Comparison of ENCODE assay signal across 2 cellular contexts in the genomic region with DNA sequence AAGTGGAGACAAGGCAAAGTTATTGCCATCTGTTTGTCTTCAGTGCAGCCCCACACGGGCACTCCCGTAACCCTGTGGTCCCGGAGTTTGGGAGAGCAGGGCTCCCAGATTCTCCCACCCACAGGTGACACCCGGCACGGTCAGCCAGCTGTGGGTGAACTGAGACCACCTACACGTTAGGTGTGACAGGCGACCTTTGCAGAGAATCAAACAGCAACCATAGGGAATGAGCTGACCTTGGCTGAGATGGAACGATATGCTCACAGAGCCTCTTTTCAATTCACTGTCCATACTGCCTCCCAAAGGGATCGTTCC.
TF ChIP-seq lines count a peak whose summit lies in the region.

No MANE protein-coding gene starts in this region.

TF ChIP-seq in HEK293, 187 proteins besides CTCF, POLR2A, EP300 and RAD21 (continued from another document):
- TF ChIP-seq, protein P1, sequence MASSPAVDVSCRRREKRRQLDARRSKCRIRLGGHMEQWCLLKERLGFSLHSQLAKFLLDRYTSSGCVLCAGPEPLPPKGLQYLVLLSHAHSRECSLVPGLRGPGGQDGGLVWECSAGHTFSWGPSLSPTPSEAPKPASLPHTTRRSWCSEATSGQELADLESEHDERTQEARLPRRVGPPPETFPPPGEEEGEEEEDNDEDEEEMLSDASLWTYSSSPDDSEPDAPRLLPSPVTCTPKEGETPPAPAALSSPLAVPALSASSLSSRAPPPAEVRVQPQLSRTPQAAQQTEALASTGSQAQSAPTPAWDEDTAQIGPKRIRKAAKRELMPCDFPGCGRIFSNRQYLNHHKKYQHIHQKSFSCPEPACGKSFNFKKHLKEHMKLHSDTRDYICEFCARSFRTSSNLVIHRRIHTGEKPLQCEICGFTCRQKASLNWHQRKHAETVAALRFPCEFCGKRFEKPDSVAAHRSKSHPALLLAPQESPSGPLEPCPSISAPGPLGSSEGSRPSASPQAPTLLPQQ (tag by site-specific recombination; IDR thresholded peaks at IDR 0.05): no peak
- no peak for TF ChIP-seq ZNF501 (tag by site-specific recombination; IDR thresholded peaks at IDR 0.05)
TF ChIP-seq in HEK293: peak in this region for 1.

TF ChIP-seq in HepG2, 621 proteins besides CTCF, POLR2A, EP300 and RAD21 (continued from another document):
- TF ChIP-seq ZBTB7B (CRISPR knock-in tag; IDR thresholded peaks at IDR 0.05) (0 out of 2 replicates have a peak, but pooled peaks have one; percentile 28), SOX13 (IDR thresholded peaks at IDR 0.05) (no peak), SOX13 (CRISPR knock-in tag; conservative IDR thresholded peaks at IDR 0.05 in 1 of 2, IDR thresholded peaks at IDR 0.05 in 1 of 2) (0 out of 4 replicates have a peak, but pooled peaks of 1 of the 2 experiments have one; percentile 11), POGK (CRISPR knock-in tag; conservative IDR thresholded peaks at IDR 0.05) (0 out of 2 replicates have a peak, but pooled peaks have one; percentile 23), TFAP4 (IDR thresholded peaks at IDR 0.05; ENCODE audit: borderline replicate concordance, low read depth) (no peak), KAT7 (CRISPR knock-in tag; IDR thresholded peaks at IDR 0.05; ENCODE audit: borderline replicate concordance) (no peak), ZNF232 (CRISPR knock-in tag; IDR thresholded peaks at IDR 0.05; ENCODE audit: borderline replicate concordance) (no peak), SALL1 (CRISPR knock-in tag; IDR thresholded peaks at IDR 0.05) (0 out of 2 replicates have a peak, but pooled peaks have one; percentile 8), ZNF605 (CRISPR knock-in tag; IDR thresholded peaks at IDR 0.05) (0 out of 2 replicates have a peak, but pooled peaks have one; percentile 53), NCOA1 (CRISPR knock-in tag; IDR thresholded peaks at IDR 0.05) (no peak), ZBTB42 (CRISPR knock-in tag; IDR thresholded peaks at IDR 0.05) (no peak), ZNF841 (CRISPR knock-in tag; IDR thresholded peaks at IDR 0.05; ENCODE audit: borderline replicate concordance) (no peak), RBAK (CRISPR knock-in tag; IDR thresholded peaks at IDR 0.05) (no peak), ZHX2 (IDR thresholded peaks at IDR 0.05; ENCODE audit: low read depth) (no peak), ZHX2 (CRISPR knock-in tag; IDR thresholded peaks at IDR 0.05; ENCODE audit: borderline replicate concordance) (no peak), HOXA3 (CRISPR knock-in tag; IDR thresholded peaks at IDR 0.05) (0 out of 2 replicates have a peak, but pooled peaks have one; percentile 21), SNAI1 (CRISPR knock-in tag; IDR thresholded peaks at IDR 0.05; ENCODE audit: borderline replicate concordance) (no peak)
- TF ChIP-seq, protein P2, sequence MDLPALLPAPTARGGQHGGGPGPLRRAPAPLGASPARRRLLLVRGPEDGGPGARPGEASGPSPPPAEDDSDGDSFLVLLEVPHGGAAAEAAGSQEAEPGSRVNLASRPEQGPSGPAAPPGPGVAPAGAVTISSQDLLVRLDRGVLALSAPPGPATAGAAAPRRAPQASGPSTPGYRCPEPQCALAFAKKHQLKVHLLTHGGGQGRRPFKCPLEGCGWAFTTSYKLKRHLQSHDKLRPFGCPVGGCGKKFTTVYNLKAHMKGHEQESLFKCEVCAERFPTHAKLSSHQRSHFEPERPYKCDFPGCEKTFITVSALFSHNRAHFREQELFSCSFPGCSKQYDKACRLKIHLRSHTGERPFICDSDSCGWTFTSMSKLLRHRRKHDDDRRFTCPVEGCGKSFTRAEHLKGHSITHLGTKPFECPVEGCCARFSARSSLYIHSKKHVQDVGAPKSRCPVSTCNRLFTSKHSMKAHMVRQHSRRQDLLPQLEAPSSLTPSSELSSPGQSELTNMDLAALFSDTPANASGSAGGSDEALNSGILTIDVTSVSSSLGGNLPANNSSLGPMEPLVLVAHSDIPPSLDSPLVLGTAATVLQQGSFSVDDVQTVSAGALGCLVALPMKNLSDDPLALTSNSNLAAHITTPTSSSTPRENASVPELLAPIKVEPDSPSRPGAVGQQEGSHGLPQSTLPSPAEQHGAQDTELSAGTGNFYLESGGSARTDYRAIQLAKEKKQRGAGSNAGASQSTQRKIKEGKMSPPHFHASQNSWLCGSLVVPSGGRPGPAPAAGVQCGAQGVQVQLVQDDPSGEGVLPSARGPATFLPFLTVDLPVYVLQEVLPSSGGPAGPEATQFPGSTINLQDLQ (CRISPR knock-in tag; IDR thresholded peaks at IDR 0.05): no peak
- TF ChIP-seq, protein P3, sequence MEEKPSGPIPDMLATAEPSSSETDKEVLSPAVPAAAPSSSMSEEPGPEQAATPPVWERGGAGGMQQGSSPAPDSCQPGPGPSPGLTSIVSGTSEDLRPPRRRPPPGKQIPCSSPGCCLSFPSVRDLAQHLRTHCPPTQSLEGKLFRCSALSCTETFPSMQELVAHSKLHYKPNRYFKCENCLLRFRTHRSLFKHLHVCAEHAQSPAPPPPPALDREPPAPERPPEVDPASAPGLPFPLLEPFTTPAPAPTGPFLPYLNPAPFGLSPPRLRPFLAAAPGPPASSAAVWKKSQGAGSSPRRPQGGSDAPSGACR (CRISPR knock-in tag; IDR thresholded peaks at IDR 0.05): no peak
- TF ChIP-seq, protein P4, sequence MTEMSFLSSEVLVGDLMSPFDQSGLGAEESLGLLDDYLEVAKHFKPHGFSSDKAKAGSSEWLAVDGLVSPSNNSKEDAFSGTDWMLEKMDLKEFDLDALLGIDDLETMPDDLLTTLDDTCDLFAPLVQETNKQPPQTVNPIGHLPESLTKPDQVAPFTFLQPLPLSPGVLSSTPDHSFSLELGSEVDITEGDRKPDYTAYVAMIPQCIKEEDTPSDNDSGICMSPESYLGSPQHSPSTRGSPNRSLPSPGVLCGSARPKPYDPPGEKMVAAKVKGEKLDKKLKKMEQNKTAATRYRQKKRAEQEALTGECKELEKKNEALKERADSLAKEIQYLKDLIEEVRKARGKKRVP (CRISPR knock-in tag; IDR thresholded peaks at IDR 0.05): no peak
